7 cellular contexts compared by ENCODE assay signal in genomic region chr2:222656544-222657446, GRCh38. TPM values are rescaled to one million over a fixed set of nuclear protein-coding genes. Genes with fewer than 3 reads are reported as not detected.
DNase-seq lines count a peak whose midpoint lies in the region; ATAC-seq, FAIRE-seq and TF ChIP-seq lines count a peak whose summit lies in the region.

No MANE protein-coding gene starts in this region.

- H3K79me2 ChIP-seq in neural progenitor cell (ENCODE audit: low read depth), result peaks cover 53% of the 10 kb centered on the region

- H3K27ac ChIP-seq in neural progenitor cell, result no peak overlapping the region

- no peaks in the 10 kb centered on the region for H3K9me3 Mint-ChIP-seq in neural progenitor cell

- peak overlapping the region; percentile 93 for H3K4me2 ChIP-seq in neural progenitor cell

- peaks cover 5% of the 10 kb centered on the region for H3F3A ChIP-seq in neural progenitor cell (ENCODE audit: low read depth)

- H3K4me1 Mint-ChIP-seq in neural progenitor cell, result peaks cover 18% of the 10 kb centered on the region

- FAIRE-seq in D721Med (lab: Jason Lieb, UNC), result no peak

- peak overlapping the region; percentile 100 for H3K9ac ChIP-seq in NT2/D1 (ENCODE audit: insufficient read length, low read depth)
- H3K9ac ChIP-seq in neural progenitor cell, result peak overlapping the region; percentile 100

- H3K27ac Mint-ChIP-seq in neural progenitor cell, result peak overlapping the region; percentile 100

- H4K20me1 ChIP-seq in neural progenitor cell (ENCODE audit: low read depth), result peaks cover 10% of the 10 kb centered on the region

- no peaks in the 10 kb centered on the region for H3K36me3 Mint-ChIP-seq in neural progenitor cell

- no peaks in the 10 kb centered on the region for H3K27me3 Mint-ChIP-seq in neural progenitor cell (ENCODE audit: insufficient read depth, low read depth)

- H3K4me1 ChIP-seq in NT2/D1 (ENCODE audit: insufficient read depth, insufficient read length) (peaks cover 3% of the 10 kb centered on the region), neural progenitor cell (peaks cover 8% of the 10 kb centered on the region)

- no peak for DNase-seq in NT2/D1 (ENCODE audit: low read depth, low spot score)
- DNase-seq in epithelial cell of esophagus (ENCODE audit: low read depth), result no peak
- DNase-seq in neural progenitor cell (ENCODE audit: low spot score), result peak; percentile 18
- DNase-seq in stimulated activated CD4-positive, alpha-beta T cell treated with anti-CD3 and anti-CD28 coated beads, Interleukin-2, amount 100 ng/mL, for 48 hours, result no peak
- no peak for DNase-seq in D721Med (ENCODE audit: insufficient read length, low spot score)

- TF ChIP-seq CTCF in epithelial cell of esophagus (IDR thresholded peaks at IDR 0.05; ENCODE audit: insufficient read depth, low read depth, low read length, missing control alignments), result no peak
- no peak for TF ChIP-seq CTCF in neural progenitor cell (IDR thresholded peaks at IDR 0.05)
- TF ChIP-seq CTCF in D721Med (IDR thresholded peaks at IDR 0.05; ENCODE audit: insufficient read depth, missing control alignments), result no peak

- H3K4me3 ChIP-seq in NT2/D1 (ENCODE audit: insufficient read length, low read depth), result peak overlapping the region; percentile 99
- peak overlapping the region; percentile 92 for H3K4me3 ChIP-seq in epithelial cell of esophagus (ENCODE audit: low read length)
- peak overlapping the region; percentile 91 for H3K4me3 ChIP-seq in neural progenitor cell

- peak overlapping the region; percentile 100 for H2AFZ ChIP-seq in neural progenitor cell (replicated peaks)

- peak; percentile 29 for ATAC-seq in GM18867 (IDR thresholded peaks at IDR 0.05; ENCODE audit: unreplicated experiment)
- ATAC-seq in HG02759 (IDR thresholded peaks at IDR 0.05; ENCODE audit: unreplicated experiment), result peak; percentile 30

- no peaks in the 10 kb centered on the region for H3K9me3 ChIP-seq in NT2/D1 (ENCODE audit: insufficient read depth, low read length)
- H3K9me3 ChIP-seq in neural progenitor cell (ENCODE audit: low read depth), result no peaks in the 10 kb centered on the region

- peaks cover 20% of the 10 kb centered on the region for H3K36me3 ChIP-seq in NT2/D1 (ENCODE audit: insufficient read depth, insufficient read length, low read length)
- H3K36me3 ChIP-seq in neural progenitor cell, result no peaks in the 10 kb centered on the region

- H3K4me3 Mint-ChIP-seq in neural progenitor cell, result peak overlapping the region; percentile 99

- H3K27me3 ChIP-seq in NT2/D1 (ENCODE audit: insufficient read depth, insufficient read length) (no peaks in the 10 kb centered on the region), neural progenitor cell (no peaks in the 10 kb centered on the region)

RNA-seq across cellular contexts. Expression of gene FARSB, which starts 0.9 kb away (rescaled TPM):
- 16.4 and 25.0 TPM in 2 replicates for total RNA-seq in neural progenitor cell (ENCODE audit: low replicate concordance)

RNA-seq across cellular contexts. Expression of gene MOGAT1, which starts 14.7 kb away (rescaled TPM):
- total RNA-seq in neural progenitor cell (ENCODE audit: low replicate concordance), result 0.62 and 2.0 TPM in 2 replicates
